Comparison of ENCODE assay signal across 14 cellular contexts in the genomic region with DNA sequence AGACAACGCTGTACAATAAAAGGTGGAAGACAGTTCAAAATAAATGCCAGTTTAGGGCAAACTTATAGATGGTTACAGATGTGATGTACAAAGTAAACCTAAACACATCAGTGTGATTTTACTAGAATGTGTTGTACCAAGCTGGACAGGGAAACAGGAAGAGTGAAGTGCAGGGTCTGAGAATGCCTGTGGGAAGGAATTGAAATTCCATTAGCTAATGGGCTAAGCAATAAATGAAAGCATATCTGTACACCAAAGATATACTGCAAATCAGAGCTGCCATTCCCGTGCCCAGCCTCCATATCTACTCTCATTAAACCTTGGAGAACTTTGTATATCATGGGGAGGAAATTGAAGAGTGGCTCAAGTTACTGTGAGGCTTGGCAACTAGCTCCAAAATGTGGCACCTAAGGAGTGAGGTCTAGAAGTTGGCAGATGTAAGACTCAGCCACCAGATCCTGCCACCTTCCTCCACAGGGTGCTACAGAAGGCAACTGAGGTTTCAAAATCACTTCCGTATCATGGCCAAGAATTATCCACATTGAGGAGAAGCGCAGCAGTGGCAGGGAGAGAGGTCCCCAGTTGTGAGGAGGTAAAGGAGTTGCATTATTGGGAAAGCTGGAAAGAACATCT.
"Had no signal": no experiment of that assay in that cellular context is flagged by ENCODE, and none has a peak within 500 bp of the region (broad histone marks: within the 10 kb centered on the region; RNA-seq: fewer than 3 reads in every experiment).

No MANE protein-coding gene starts in this region.

- H3K36me3 ChIP-seq: ascending aorta had no signal

- H3K9me3 ChIP-seq: ascending aorta had no signal

- H3K27ac Mint-ChIP-seq: activated naive CD4-positive, alpha-beta T cell treated with anti-CD3 and anti-CD28 coated beads, Interleukin-2, amount 10 ng/mL, durations not matched to agents 7 days and 5 days; activated T-helper 17 cell treated with anti-CD3 and anti-CD28 coated beads, Interleukin-2, amount 50 U/mL, for 72 hours; nephron; stimulated activated effector memory CD8-positive, alpha-beta T cell treated with anti-CD3 and anti-CD28 coated beads, Interleukin-12 subunit alpha, Interleukin-12 subunit beta, amount 100 ng/mL, for 72 hours had no signal

- H3K27ac ChIP-seq: ascending aorta, hepatocyte had no signal

- H3K27me3 Mint-ChIP-seq: activated naive CD4-positive, alpha-beta T cell treated with anti-CD3 and anti-CD28 coated beads, Interleukin-2, amount 10 ng/mL, durations not matched to agents 7 days and 5 days; activated T-helper 17 cell treated with anti-CD3 and anti-CD28 coated beads, Interleukin-2, amount 50 U/mL, for 72 hours had no signal

- DNase-seq: activated naive CD4-positive, alpha-beta T cell treated with anti-CD3 and anti-CD28 coated beads, Interleukin-2, amount 10 ng/mL, durations not matched to agents 7 days and 5 days; dermis blood vessel endothelial cell; erythroblast; islet precursor cell; mesendoderm; stimulated activated CD4-positive, alpha-beta T cell treated with anti-CD3 and anti-CD28 coated beads, Interleukin-12 subunit alpha, Interleukin-12 subunit beta, amount 100 ng/mL, for 4 hours; stimulated activated CD4-positive, alpha-beta T cell treated with anti-CD3 and anti-CD28 coated beads, Interleukin-2, amount 100 ng/mL, for 24 hours; SW 1271 had no signal

- H3K4me3 Mint-ChIP-seq: activated naive CD4-positive, alpha-beta T cell treated with anti-CD3 and anti-CD28 coated beads, Interleukin-2, amount 10 ng/mL, durations not matched to agents 7 days and 5 days; activated T-helper 17 cell treated with anti-CD3 and anti-CD28 coated beads, Interleukin-2, amount 50 U/mL, for 72 hours; nephron; stimulated activated effector memory CD8-positive, alpha-beta T cell treated with anti-CD3 and anti-CD28 coated beads, Interleukin-12 subunit alpha, Interleukin-12 subunit beta, amount 100 ng/mL, for 72 hours had no signal

- H3K4me3 ChIP-seq: ascending aorta, hepatocyte had no signal

- H3K27me3 ChIP-seq: ascending aorta, hepatocyte had no signal

- ATAC-seq: activated T-helper 17 cell treated with anti-CD3 and anti-CD28 coated beads, Interleukin-2, amount 50 U/mL, for 72 hours; left lobe of liver; stimulated activated effector memory CD8-positive, alpha-beta T cell treated with anti-CD3 and anti-CD28 coated beads, Interleukin-12 subunit alpha, Interleukin-12 subunit beta, amount 100 ng/mL, for 72 hours had no signal

- H3K4me1 Mint-ChIP-seq: activated naive CD4-positive, alpha-beta T cell treated with anti-CD3 and anti-CD28 coated beads, Interleukin-2, amount 10 ng/mL, durations not matched to agents 7 days and 5 days; activated T-helper 17 cell treated with anti-CD3 and anti-CD28 coated beads, Interleukin-2, amount 50 U/mL, for 72 hours; stimulated activated effector memory CD8-positive, alpha-beta T cell treated with anti-CD3 and anti-CD28 coated beads, Interleukin-12 subunit alpha, Interleukin-12 subunit beta, amount 100 ng/mL, for 72 hours had no signal

- H3K36me3 Mint-ChIP-seq: activated naive CD4-positive, alpha-beta T cell treated with anti-CD3 and anti-CD28 coated beads, Interleukin-2, amount 10 ng/mL, durations not matched to agents 7 days and 5 days; stimulated activated effector memory CD8-positive, alpha-beta T cell treated with anti-CD3 and anti-CD28 coated beads, Interleukin-12 subunit alpha, Interleukin-12 subunit beta, amount 100 ng/mL, for 72 hours had no signal

- H3K9me3 Mint-ChIP-seq: activated naive CD4-positive, alpha-beta T cell treated with anti-CD3 and anti-CD28 coated beads, Interleukin-2, amount 10 ng/mL, durations not matched to agents 7 days and 5 days; activated T-helper 17 cell treated with anti-CD3 and anti-CD28 coated beads, Interleukin-2, amount 50 U/mL, for 72 hours; nephron; stimulated activated effector memory CD8-positive, alpha-beta T cell treated with anti-CD3 and anti-CD28 coated beads, Interleukin-12 subunit alpha, Interleukin-12 subunit beta, amount 100 ng/mL, for 72 hours had no signal
